10 cellular contexts compared by ENCODE assay signal in genomic region chr7:72540923-72541322, GRCh38.
"Had no signal": no experiment of that assay in that cellular context is flagged by ENCODE, and none has a peak within 500 bp of the region (broad histone marks: within the 10 kb centered on the region; RNA-seq: fewer than 3 reads in every experiment).

No MANE protein-coding gene starts in this region.

- DNase-seq: GM23248, GOT3, H7, H9, HCEC 1CT, HFFc6 had no signal

- FAIRE-seq: H1 had no signal

- H3K36me3 ChIP-seq: HAP-1 had no signal

- H3K4me3 ChIP-seq: GM23248, GM23338, HAP-1 had no signal

- ATAC-seq: HCT116 had no signal

- H3K9me3 Mint-ChIP-seq: GM23338, H9, HFFc6 had no signal

- H2AFZ ChIP-seq: GM23248, GM23338 had no signal

- H3K27ac Mint-ChIP-seq: GM23338, H9, HFFc6 had no signal

- H3K4me2 ChIP-seq: GM23338 had no signal

- H3K4me1 ChIP-seq: HAP-1 had no signal

- H3K27ac ChIP-seq: GM23248 had no signal

- H3K9me3 ChIP-seq: HAP-1 had no signal

- H3K4me3 Mint-ChIP-seq: GM23338, H9, HFFc6 had no signal

- H3K9ac ChIP-seq: GM23248 had no signal
